ENCODE assay signal across 19 cellular contexts in genomic region chr2:74222300-74222650, GRCh38. TPM values are rescaled to one million over a fixed set of nuclear protein-coding genes. Genes with fewer than 3 reads are reported as not detected.
A peak's percentile ranks its signal among the peaks of the same experiment; 100 is the strongest.
DNase-seq lines count a peak whose midpoint lies in the region; ATAC-seq and TF ChIP-seq lines count a peak whose summit lies in the region.
"Had no signal": no experiment of that assay in that cellular context is flagged by ENCODE, and none has a peak within 500 bp of the region (broad histone marks: within the 10 kb centered on the region; RNA-seq: fewer than 3 reads in every experiment).

No MANE protein-coding gene starts in this region.

- no peak for DNase-seq in activated naive CD4-positive, alpha-beta T cell treated with anti-CD3 and anti-CD28 coated beads, Interleukin-2, amount 50 U/mL, for 72 hours (ENCODE audit: low spot score in 2 of 2)
- DNase-seq in activated naive CD4-positive, alpha-beta T cell treated with anti-CD3 and anti-CD28 coated beads, Interleukin-2, amount 10 ng/mL, durations not matched to agents 7 days and 5 days: no peak
- DNase-seq in neural progenitor cell (ENCODE audit: low spot score): no peak
- DNase-seq in NOMO-1 (lab: John Stamatoyannopoulos, UW; ENCODE audit: unreplicated experiment in 2 of 2): no peak
- DNase-seq in H9: no peak
- DNase-seq in sigmoid colon: no peak
- DNase-seq: CD8-positive, alpha-beta memory T cell; DMS79; KBM-7; MV-4-11; NCI-H1417 treated with DMSO at 0.1 percent for 48 hours; NCI-H187 treated with DMSO at 0.1 percent for 48 hours; NCI-H345; NCI-H524 treated with DMSO at 0.1 percent for 48 hours had no signal

- H3K9me3 Mint-ChIP-seq in activated naive CD4-positive, alpha-beta T cell treated with anti-CD3 and anti-CD28 coated beads, Interleukin-2, amount 50 U/mL, for 72 hours: no peaks in the 10 kb centered on the region
- H3K9me3 Mint-ChIP-seq in activated naive CD4-positive, alpha-beta T cell treated with anti-CD3 and anti-CD28 coated beads, Interleukin-2, amount 10 ng/mL, durations not matched to agents 7 days and 5 days: no peaks in the 10 kb centered on the region
- no peaks in the 10 kb centered on the region for H3K9me3 Mint-ChIP-seq in neural progenitor cell
- no peaks in the 10 kb centered on the region for H3K9me3 Mint-ChIP-seq in H9
- H3K9me3 Mint-ChIP-seq: CD8-positive, alpha-beta memory T cell had no signal

- CTCF ChIA-PET in activated naive CD4-positive, alpha-beta T cell treated with anti-CD3 and anti-CD28 coated beads, Interleukin-2, amount 10 ng/mL, durations not matched to agents 7 days and 5 days (lab: Charles Lee): no interaction called here

- no peak for TF ChIP-seq EP300 in sigmoid colon (IDR thresholded peaks at IDR 0.05)

- no peak overlapping the region for H2BK15ac ChIP-seq in H9 (ENCODE audit: low read depth, low read length)

- no peak overlapping the region for H4K8ac ChIP-seq in H9 (replicated peaks; ENCODE audit: insufficient read length, low read depth, low read length)

- no peak for ATAC-seq in activated naive CD4-positive, alpha-beta T cell treated with anti-CD3 and anti-CD28 coated beads, Interleukin-2, amount 50 U/mL, for 72 hours
- no peak for ATAC-seq in GM18505 (IDR thresholded peaks at IDR 0.05; ENCODE audit: unreplicated experiment)

- no peaks in the 10 kb centered on the region for H3K27me3 Mint-ChIP-seq in activated naive CD4-positive, alpha-beta T cell treated with anti-CD3 and anti-CD28 coated beads, Interleukin-2, amount 10 ng/mL, durations not matched to agents 7 days and 5 days
- peaks cover 8% of the 10 kb centered on the region for H3K27me3 Mint-ChIP-seq in neural progenitor cell (ENCODE audit: insufficient read depth, low read depth)
- H3K27me3 Mint-ChIP-seq in H9 (ENCODE audit: low read depth): peaks cover 1% of the 10 kb centered on the region
- H3K27me3 Mint-ChIP-seq: CD8-positive, alpha-beta memory T cell had no signal

- no peak overlapping the region for H3K56ac ChIP-seq in H9 (ENCODE audit: insufficient read length, low read depth, low read length)

- no peak overlapping the region for H3K4ac ChIP-seq in H9 (ENCODE audit: low read depth, low read length)

- H2BK5ac ChIP-seq in H9 (ENCODE audit: insufficient read length, low read length): no peak overlapping the region

- no peak overlapping the region for H2BK120ac ChIP-seq in H9 (ENCODE audit: low read depth, low read length, poor library complexity, severe bottlenecking)

- H3K27ac Mint-ChIP-seq in activated naive CD4-positive, alpha-beta T cell treated with anti-CD3 and anti-CD28 coated beads, Interleukin-2, amount 50 U/mL, for 72 hours: peak overlapping the region; percentile 68 to 82
- H3K27ac Mint-ChIP-seq in activated naive CD4-positive, alpha-beta T cell treated with anti-CD3 and anti-CD28 coated beads, Interleukin-2, amount 10 ng/mL, durations not matched to agents 7 days and 5 days: no peak overlapping the region
- H3K27ac Mint-ChIP-seq in neural progenitor cell (peak overlapping the region; percentile 67), H9 (peak overlapping the region in 1 of 3 experiments; percentile 60; a peak in 1 of 7 replicates)

- H4K5ac ChIP-seq in H9 (ENCODE audit: insufficient read length, low read depth, low read length): no peak overlapping the region

- H3K9me3 ChIP-seq in neural progenitor cell (ENCODE audit: low read depth) (no peaks in the 10 kb centered on the region), H9 (ENCODE audit: control insufficient read depth, low read depth, low read length) (no peaks in the 10 kb centered on the region), sigmoid colon (no peaks in the 10 kb centered on the region)
- H3K9me3 ChIP-seq: BLaER1 treated with 17β-estradiol and CSF1 and Interleukin-3, amounts not matched to agents 10 nM and 100 nM; SJCRH30 had no signal

- H3K18ac ChIP-seq in H9 (ENCODE audit: insufficient read length, low read depth, low read length): no peak overlapping the region

- H3K14ac ChIP-seq in H9 (ENCODE audit: insufficient read depth, low read length): no peak overlapping the region

- H2BK20ac ChIP-seq in H9 (ENCODE audit: low read depth, low read length, poor library complexity, severe bottlenecking): no peak overlapping the region

- H3K27me3 ChIP-seq in neural progenitor cell (no peaks in the 10 kb centered on the region), H9 (ENCODE audit: insufficient read depth, low read length) (no peaks in the 10 kb centered on the region), sigmoid colon (no peaks in the 10 kb centered on the region)
- H3K27me3 ChIP-seq: BLaER1 treated with 17β-estradiol and CSF1 and Interleukin-3, amounts not matched to agents 10 nM and 100 nM; SJCRH30 had no signal

- no peak overlapping the region for H4K91ac ChIP-seq in H9 (ENCODE audit: insufficient read length, low read depth, low read length)

- H2BK12ac ChIP-seq in H9 (ENCODE audit: insufficient read length, low read depth, low read length): no peak overlapping the region

- H3K27ac ChIP-seq in neural progenitor cell: no peak overlapping the region
- H3K27ac ChIP-seq in H9 (ENCODE audit: insufficient read length, low read depth, low read length): no peak overlapping the region
- H3K27ac ChIP-seq in sigmoid colon: no peak overlapping the region
- H3K27ac ChIP-seq: PC-9, SJCRH30 had no signal

- TF ChIP-seq POLR2A in GM18505 (IDR thresholded peaks at IDR 0.05; ENCODE audit: borderline replicate concordance, extremely low read depth, insufficient read depth, insufficient read length): peak; percentile 1
- no peak for TF ChIP-seq POLR2A in sigmoid colon (IDR thresholded peaks at IDR 0.05)

- no CpG with 5 or more reads among the region's 6 CpGs for WGBS in H9 (ENCODE audit: extremely low coverage, insufficient read length, low lambda C conversion rate)
- 93 to 94% methylated on average over 6 of the region's 6 CpGs for WGBS in sigmoid colon, 2 donors

- H3F3A ChIP-seq in neural progenitor cell (ENCODE audit: low read depth): peaks cover 3% of the 10 kb centered on the region

- intact Hi-C loops in sigmoid colon (cut with DNase I): no loop called here

- no peaks in the 10 kb centered on the region for H3K79me2 ChIP-seq in neural progenitor cell (ENCODE audit: low read depth)
- no peaks in the 10 kb centered on the region for H3K79me2 ChIP-seq in H9 (ENCODE audit: insufficient read depth, low read length)

- H3K4me2 ChIP-seq in neural progenitor cell (no peak overlapping the region), H9 (ENCODE audit: insufficient read depth, insufficient read length, low read length) (no peak overlapping the region)
- H3K4me2 ChIP-seq: PC-9 had no signal

- no peaks in the 10 kb centered on the region for H3K79me1 ChIP-seq in H9 (ENCODE audit: insufficient read depth, low read depth, low read length, poor library complexity, severe bottlenecking)

- no peak overlapping the region for H3T11ph ChIP-seq in H9 (ENCODE audit: low read length)

- H3K4me3 ChIP-seq in neural progenitor cell (no peak overlapping the region), sigmoid colon (no peak overlapping the region)
- H3K4me3 ChIP-seq: BLaER1 treated with 17β-estradiol and CSF1 and Interleukin-3, amounts not matched to agents 10 nM and 100 nM; PC-9; SJCRH30 had no signal

- H4K20me1 ChIP-seq in neural progenitor cell (ENCODE audit: low read depth) (no peaks in the 10 kb centered on the region), H9 (ENCODE audit: control insufficient read depth, insufficient read depth, insufficient read length) (no peaks in the 10 kb centered on the region)

- peaks cover 3% of the 10 kb centered on the region for H3K4me1 Mint-ChIP-seq in activated naive CD4-positive, alpha-beta T cell treated with anti-CD3 and anti-CD28 coated beads, Interleukin-2, amount 10 ng/mL, durations not matched to agents 7 days and 5 days
- H3K4me1 Mint-ChIP-seq in neural progenitor cell: peaks cover 9% of the 10 kb centered on the region
- H3K4me1 Mint-ChIP-seq in H9: peaks cover 9 to 12% of the 10 kb centered on the region in 2 experiments; a peak in 2 of 4 replicates
- H3K4me1 Mint-ChIP-seq: CD8-positive, alpha-beta memory T cell had no signal

- H3K23me2 ChIP-seq in H9 (ENCODE audit: insufficient read length, low read depth, low read length, poor library complexity, severe bottlenecking): no peaks in the 10 kb centered on the region

- peaks cover 0 to 23% of the 10 kb centered on the region in 2 donors for H3K36me3 Mint-ChIP-seq in activated naive CD4-positive, alpha-beta T cell treated with anti-CD3 and anti-CD28 coated beads, Interleukin-2, amount 50 U/mL, for 72 hours
- H3K36me3 Mint-ChIP-seq in activated naive CD4-positive, alpha-beta T cell treated with anti-CD3 and anti-CD28 coated beads, Interleukin-2, amount 10 ng/mL, durations not matched to agents 7 days and 5 days: peaks cover 17% of the 10 kb centered on the region
- H3K36me3 Mint-ChIP-seq in neural progenitor cell (peaks cover 11% of the 10 kb centered on the region), H9 (ENCODE audit: insufficient read depth in 1 of 3, low read depth in 3 of 3) (peaks cover 10 to 37% (median 24%) of the 10 kb centered on the region in 3 experiments; a peak in 6 of 7 replicates)

- no peak overlapping the region for H3K9ac ChIP-seq in neural progenitor cell
- no peak overlapping the region for H3K9ac ChIP-seq in H9 (ENCODE audit: extremely low read depth, insufficient read length, low read length)
- H3K9ac ChIP-seq: BLaER1 treated with 17β-estradiol and CSF1 and Interleukin-3, amounts not matched to agents 10 nM and 100 nM had no signal

- no peak overlapping the region for H3K23ac ChIP-seq in H9 (ENCODE audit: insufficient read length, low read depth, low read length)

- no peak overlapping the region for H3K4me3 Mint-ChIP-seq in activated naive CD4-positive, alpha-beta T cell treated with anti-CD3 and anti-CD28 coated beads, Interleukin-2, amount 10 ng/mL, durations not matched to agents 7 days and 5 days
- H3K4me3 Mint-ChIP-seq in neural progenitor cell: no peak overlapping the region
- H3K4me3 Mint-ChIP-seq in H9: no peak overlapping the region
- H3K4me3 Mint-ChIP-seq: CD8-positive, alpha-beta memory T cell had no signal

- H2AK5ac ChIP-seq in H9 (ENCODE audit: insufficient read length, low read length): no peak overlapping the region

- no peaks in the 10 kb centered on the region for H3K36me3 ChIP-seq in neural progenitor cell
- H3K36me3 ChIP-seq in sigmoid colon: no peaks in the 10 kb centered on the region

- H2AFZ ChIP-seq in neural progenitor cell (replicated peaks): no peak overlapping the region
- H2AFZ ChIP-seq in H9 (ENCODE audit: low read length): no peak overlapping the region
- H2AFZ ChIP-seq: PC-9 had no signal

- TF ChIP-seq CTCF in neural progenitor cell (IDR thresholded peaks at IDR 0.05) (no peak), H9 (conservative IDR thresholded peaks at IDR 0.05) (no peak), sigmoid colon (IDR thresholded peaks at IDR 0.05) (no peak)

- H3K4me1 ChIP-seq in neural progenitor cell (peaks cover 5% of the 10 kb centered on the region), H9 (ENCODE audit: insufficient read depth, low read length) (no peaks in the 10 kb centered on the region), sigmoid colon (no peaks in the 10 kb centered on the region)
- H3K4me1 ChIP-seq: SJCRH30 had no signal

RNA-seq across cellular contexts. Expression of gene MTHFD2, which starts 23.9 kb away (rescaled TPM):
- total RNA-seq in activated naive CD4-positive, alpha-beta T cell treated with anti-CD3 and anti-CD28 coated beads, Interleukin-2, amount 50 U/mL, for 72 hours: 100 to 1,000 TPM; 413 to 484 TPM
- polyA plus RNA-seq in PFSK-1 (2012; ENCODE audit: insufficient read length, low read depth): 636 TPM
- total RNA-seq in neural progenitor cell (ENCODE audit: low replicate concordance) (79.5 and 101 TPM in 2 replicates), H9 (2021) (186 and 201 TPM in 2 replicates), sigmoid colon (10 to 100 TPM; 12.7 to 26.2 (median 19.7) TPM)
- polyA plus RNA-seq in sigmoid colon: 10 to 100 TPM; 31.2 to 59.4 (median 34.2) TPM

RNA-seq across cellular contexts. Expression of gene MOB1A, which starts 43.6 kb away (rescaled TPM):
- total RNA-seq in activated naive CD4-positive, alpha-beta T cell treated with anti-CD3 and anti-CD28 coated beads, Interleukin-2, amount 50 U/mL, for 72 hours: 100 to 1,000 TPM; 151 to 173 TPM
- polyA plus RNA-seq in PFSK-1 (2012; ENCODE audit: insufficient read length, low read depth): 25.8 TPM
- 125 and 163 TPM in 2 replicates for total RNA-seq in neural progenitor cell (ENCODE audit: low replicate concordance)
- total RNA-seq in H9 (2021): 95.1 and 98.6 TPM in 2 replicates
- total RNA-seq in sigmoid colon: 100 to 1,000 TPM in 2 of 4 donors, 10 to 100 TPM in 2; 80.0 to 108 (median 95.6) TPM
- 10 to 100 TPM; 51.1 to 85.1 (median 64.2) TPM for polyA plus RNA-seq in sigmoid colon
